Comparison of ENCODE assay signal across 18 cellular contexts in the genomic region with DNA sequence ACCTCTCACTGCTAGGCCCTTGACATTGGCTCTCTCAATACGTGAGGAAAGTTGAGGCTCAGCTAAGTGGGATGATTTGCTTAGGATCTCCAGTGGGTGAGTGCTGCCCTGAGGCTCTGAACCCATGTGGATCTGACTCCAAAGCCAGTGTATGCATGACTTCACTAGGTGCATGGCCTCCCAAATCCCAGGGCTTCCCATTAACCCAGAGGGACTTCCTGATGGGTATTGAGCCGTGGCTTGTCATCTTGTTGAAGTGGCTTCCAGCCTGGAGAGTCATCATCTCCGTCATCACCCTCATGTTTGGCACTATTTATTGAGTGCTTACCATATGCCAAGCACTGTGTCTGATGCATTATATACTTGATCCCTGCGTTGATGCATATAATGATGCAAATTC. TPM values are rescaled to one million over a fixed set of nuclear protein-coding genes. Genes with fewer than 3 reads are reported as not detected.
DNase-seq lines count a peak whose midpoint lies in the region; ATAC-seq lines count a peak whose summit lies in the region.
"Had no signal": no experiment of that assay in that cellular context is flagged by ENCODE, and none has a peak within 500 bp of the region (broad histone marks: within the 10 kb centered on the region; RNA-seq: fewer than 3 reads in every experiment).

No MANE protein-coding gene starts in this region.

- H3K23ac ChIP-seq in mesendoderm (ENCODE audit: low read length), result no peak overlapping the region
- no peak overlapping the region for H3K23ac ChIP-seq in trophoblast cell (ENCODE audit: low read length)

- H4K91ac ChIP-seq in trophoblast cell (ENCODE audit: low read depth, low read length), result no peak overlapping the region

- H2BK15ac ChIP-seq in mesendoderm (replicated peaks; ENCODE audit: low read depth), result no peak overlapping the region

- H3K79me2 ChIP-seq in mesendoderm (ENCODE audit: control insufficient read depth, insufficient read depth, low read length) (no peaks in the 10 kb centered on the region), trophoblast cell (ENCODE audit: control insufficient read depth, insufficient read depth, low read length, poor library complexity) (no peaks in the 10 kb centered on the region)
- H3K79me2 ChIP-seq: parathyroid adenoma had no signal

- no peaks in the 10 kb centered on the region for H3K79me1 ChIP-seq in mesendoderm (ENCODE audit: low read length)
- H3K79me1 ChIP-seq in trophoblast cell (ENCODE audit: low read length), result no peaks in the 10 kb centered on the region

- H3K4me2 ChIP-seq in mesendoderm (ENCODE audit: low read length), result no peak overlapping the region
- no peak overlapping the region for H3K4me2 ChIP-seq in trophoblast cell (ENCODE audit: low read length)

- H3K4me3 ChIP-seq in mesendoderm (ENCODE audit: low read length) (no peak overlapping the region), trophoblast cell (ENCODE audit: low read depth, low read length) (no peak overlapping the region)
- H3K4me3 ChIP-seq: skin epidermis had no signal

- H3K9ac ChIP-seq in mesendoderm (ENCODE audit: low read length) (no peak overlapping the region), trophoblast cell (ENCODE audit: low read length) (no peak overlapping the region)
- H3K9ac ChIP-seq: parathyroid adenoma had no signal

- ATAC-seq in activated T-cell treated with anti-CD3 and anti-CD28 coated beads, Interleukin-2, amount 50 U/mL, for 4 hours, result no peak
- ATAC-seq in stimulated activated effector memory CD8-positive, alpha-beta T cell treated with anti-CD3 and anti-CD28 coated beads, Interleukin-12 subunit alpha, Interleukin-12 subunit beta, amount 100 ng/mL, for 72 hours, result no peak
- ATAC-seq in HG02840 (IDR thresholded peaks at IDR 0.05; ENCODE audit: low FRiP score, unreplicated experiment), result no peak

- peaks cover 75% of the 10 kb centered on the region for H3K4me1 Mint-ChIP-seq in activated T-cell treated with anti-CD3 and anti-CD28 coated beads, Interleukin-2, amount 50 U/mL, for 24 hours (ENCODE audit: low read depth)
- H3K4me1 Mint-ChIP-seq in activated T-cell treated with anti-CD3 and anti-CD28 coated beads, Interleukin-2, amount 50 U/mL, for 4 hours (ENCODE audit: low read depth), result peaks cover 49% of the 10 kb centered on the region
- peaks cover 78% of the 10 kb centered on the region for H3K4me1 Mint-ChIP-seq in activated T-helper 2 cell treated with anti-CD3 and anti-CD28 coated beads, Interferon-gamma antibody, Interleukin-2, Interleukin-4, amounts not matched to agents 10 μg/mL and 5 μg/mL and 100 μg/mL, durations not matched to agents 14 hours and 24 hours and 36 hours (ENCODE audit: low read depth)
- H3K4me1 Mint-ChIP-seq in stimulated activated effector memory CD8-positive, alpha-beta T cell treated with anti-CD3 and anti-CD28 coated beads, Interleukin-12 subunit alpha, Interleukin-12 subunit beta, amount 100 ng/mL, for 72 hours, result peaks cover 45% of the 10 kb centered on the region

- WGBS in mesendoderm (ENCODE audit: extremely low coverage, insufficient coverage, low lambda C conversion rate), result no CpG with 5 or more reads among the region's 4 CpGs
- no CpG with 5 or more reads among the region's 4 CpGs for WGBS in trophoblast cell (ENCODE audit: extremely low coverage, insufficient coverage, insufficient read length)

- H4K12ac ChIP-seq in trophoblast cell (ENCODE audit: low read depth, low read length), result no peak overlapping the region

- H3K27ac ChIP-seq in mesendoderm (ENCODE audit: low read depth, low read length), result no peak overlapping the region
- no peak overlapping the region for H3K27ac ChIP-seq in trophoblast cell (ENCODE audit: low read depth, low read length)
- H3K27ac ChIP-seq: parathyroid adenoma had no signal

- H3K4me1 ChIP-seq in mesendoderm (ENCODE audit: control insufficient read depth, low read depth, low read length) (no peaks in the 10 kb centered on the region), trophoblast cell (ENCODE audit: control insufficient read depth in 1 of 2, insufficient read depth in 2 of 2, low read length in 2 of 2) (no peaks in the 10 kb centered on the region)
- H3K4me1 ChIP-seq: parathyroid adenoma had no signal

- no peak overlapping the region for H3K14ac ChIP-seq in trophoblast cell (ENCODE audit: low read length)

- H3K27me3 ChIP-seq in mesendoderm (ENCODE audit: insufficient read depth, low read length, poor library complexity) (no peaks in the 10 kb centered on the region), trophoblast cell (ENCODE audit: insufficient read depth, low read length) (no peaks in the 10 kb centered on the region)

- H3K27me3 Mint-ChIP-seq in activated T-cell treated with anti-CD3 and anti-CD28 coated beads, Interleukin-2, amount 50 U/mL, for 24 hours, result no peaks in the 10 kb centered on the region
- H3K27me3 Mint-ChIP-seq in activated T-cell treated with anti-CD3 and anti-CD28 coated beads, Interleukin-2, amount 50 U/mL, for 4 hours (ENCODE audit: low read depth), result peaks cover 4% of the 10 kb centered on the region
- no peaks in the 10 kb centered on the region for H3K27me3 Mint-ChIP-seq in activated T-helper 2 cell treated with anti-CD3 and anti-CD28 coated beads, Interferon-gamma antibody, Interleukin-2, Interleukin-4, amounts not matched to agents 10 μg/mL and 5 μg/mL and 100 μg/mL, durations not matched to agents 14 hours and 24 hours and 36 hours (ENCODE audit: low read depth)

- DNase-seq in activated T-cell treated with anti-CD3 and anti-CD28 coated beads, Interleukin-2, amount 50 U/mL, for 24 hours, result no peak
- no peak for DNase-seq in activated T-cell treated with anti-CD3 and anti-CD28 coated beads, Interleukin-2, amount 50 U/mL, for 4 hours
- DNase-seq in NCI-H510A (lab: John Stamatoyannopoulos, UW) (peak; percentile 15), mesendoderm (no peak), trophoblast cell (no peak)
- no peak for DNase-seq in activated T-helper 2 cell treated with anti-CD3 and anti-CD28 coated beads, Interferon-gamma antibody, Interleukin-2, Interleukin-4, amounts not matched to agents 10 μg/mL and 5 μg/mL and 100 μg/mL, durations not matched to agents 14 hours and 24 hours and 36 hours (ENCODE audit: low spot score)
- no peak for DNase-seq in stimulated activated effector memory CD8-positive, alpha-beta T cell treated with anti-CD3 and anti-CD28 coated beads, Interleukin-12 subunit alpha, Interleukin-12 subunit beta, amount 100 ng/mL, for 72 hours (ENCODE audit: low spot score in 2 of 2)
- DNase-seq: NCI-H1048, NCI-H2107, Right ventricle myocardium superior had no signal

- intact Hi-C loops in activated T-helper 2 cell treated with anti-CD3 and anti-CD28 coated beads, Interferon-gamma antibody, Interleukin-2, Interleukin-4, amounts not matched to agents 10 μg/mL and 5 μg/mL and 100 μg/mL, durations not matched to agents 14 hours and 24 hours and 36 hours (cut with micrococcal nuclease), result loop anchor here (1.0 to 5.0 kb wide), 3 partner anchors 15 to 37 kb away; partner anchors contain the start of gene TEX48

- peaks cover 24% of the 10 kb centered on the region for H3K36me3 Mint-ChIP-seq in activated T-cell treated with anti-CD3 and anti-CD28 coated beads, Interleukin-2, amount 50 U/mL, for 24 hours (ENCODE audit: low read depth)
- H3K36me3 Mint-ChIP-seq in activated T-cell treated with anti-CD3 and anti-CD28 coated beads, Interleukin-2, amount 50 U/mL, for 4 hours (ENCODE audit: insufficient read depth), result no peaks in the 10 kb centered on the region
- H3K36me3 Mint-ChIP-seq in activated T-helper 2 cell treated with anti-CD3 and anti-CD28 coated beads, Interferon-gamma antibody, Interleukin-2, Interleukin-4, amounts not matched to agents 10 μg/mL and 5 μg/mL and 100 μg/mL, durations not matched to agents 14 hours and 24 hours and 36 hours (ENCODE audit: low read depth), result peaks cover 44% of the 10 kb centered on the region
- H3K36me3 Mint-ChIP-seq in stimulated activated effector memory CD8-positive, alpha-beta T cell treated with anti-CD3 and anti-CD28 coated beads, Interleukin-12 subunit alpha, Interleukin-12 subunit beta, amount 100 ng/mL, for 72 hours, result peaks cover 12% of the 10 kb centered on the region
- H3K36me3 Mint-ChIP-seq: brain had no signal

- no peak overlapping the region for H4K5ac ChIP-seq in mesendoderm (ENCODE audit: low read length)

- H3K9me3 ChIP-seq in trophoblast cell (ENCODE audit: insufficient read depth, low read depth, low read length), result no peaks in the 10 kb centered on the region

- no peak overlapping the region for H3K56ac ChIP-seq in mesendoderm (ENCODE audit: low read length)

- no peak overlapping the region for H2AFZ ChIP-seq in trophoblast cell (ENCODE audit: insufficient read depth, low read length, poor library complexity)
- H2AFZ ChIP-seq: parathyroid adenoma had no signal

- H3K4me3 Mint-ChIP-seq in activated T-cell treated with anti-CD3 and anti-CD28 coated beads, Interleukin-2, amount 50 U/mL, for 24 hours, result no peak overlapping the region
- no peak overlapping the region for H3K4me3 Mint-ChIP-seq in activated T-cell treated with anti-CD3 and anti-CD28 coated beads, Interleukin-2, amount 50 U/mL, for 4 hours
- H3K4me3 Mint-ChIP-seq in activated T-helper 2 cell treated with anti-CD3 and anti-CD28 coated beads, Interferon-gamma antibody, Interleukin-2, Interleukin-4, amounts not matched to agents 10 μg/mL and 5 μg/mL and 100 μg/mL, durations not matched to agents 14 hours and 24 hours and 36 hours (ENCODE audit: low read depth), result no peak overlapping the region
- peak overlapping the region; percentile 56 for H3K4me3 Mint-ChIP-seq in stimulated activated effector memory CD8-positive, alpha-beta T cell treated with anti-CD3 and anti-CD28 coated beads, Interleukin-12 subunit alpha, Interleukin-12 subunit beta, amount 100 ng/mL, for 72 hours
- H3K4me3 Mint-ChIP-seq: brain had no signal

- H3K4ac ChIP-seq in mesendoderm (ENCODE audit: low read depth, low read length) (no peak overlapping the region), trophoblast cell (ENCODE audit: low read depth, low read length) (no peak overlapping the region)

- no peak overlapping the region for H2AK5ac ChIP-seq in mesendoderm (ENCODE audit: low read length)
- no peak overlapping the region for H2AK5ac ChIP-seq in trophoblast cell (ENCODE audit: low read length)

- H2BK12ac ChIP-seq in trophoblast cell (ENCODE audit: low read length), result no peak overlapping the region

- H3K9me3 Mint-ChIP-seq in activated T-cell treated with anti-CD3 and anti-CD28 coated beads, Interleukin-2, amount 50 U/mL, for 24 hours, result peaks cover 18% of the 10 kb centered on the region
- H3K9me3 Mint-ChIP-seq in activated T-cell treated with anti-CD3 and anti-CD28 coated beads, Interleukin-2, amount 50 U/mL, for 4 hours, result peaks cover 3% of the 10 kb centered on the region
- H3K9me3 Mint-ChIP-seq in activated T-helper 2 cell treated with anti-CD3 and anti-CD28 coated beads, Interferon-gamma antibody, Interleukin-2, Interleukin-4, amounts not matched to agents 10 μg/mL and 5 μg/mL and 100 μg/mL, durations not matched to agents 14 hours and 24 hours and 36 hours, result peaks cover 20% of the 10 kb centered on the region
- peaks cover 2% of the 10 kb centered on the region for H3K9me3 Mint-ChIP-seq in stimulated activated effector memory CD8-positive, alpha-beta T cell treated with anti-CD3 and anti-CD28 coated beads, Interleukin-12 subunit alpha, Interleukin-12 subunit beta, amount 100 ng/mL, for 72 hours

- peak overlapping the region; percentile 92 for H3K27ac Mint-ChIP-seq in activated T-cell treated with anti-CD3 and anti-CD28 coated beads, Interleukin-2, amount 50 U/mL, for 24 hours
- peak overlapping the region; percentile 94 for H3K27ac Mint-ChIP-seq in activated T-helper 2 cell treated with anti-CD3 and anti-CD28 coated beads, Interferon-gamma antibody, Interleukin-2, Interleukin-4, amounts not matched to agents 10 μg/mL and 5 μg/mL and 100 μg/mL, durations not matched to agents 14 hours and 24 hours and 36 hours
- H3K27ac Mint-ChIP-seq in stimulated activated effector memory CD8-positive, alpha-beta T cell treated with anti-CD3 and anti-CD28 coated beads, Interleukin-12 subunit alpha, Interleukin-12 subunit beta, amount 100 ng/mL, for 72 hours, result peak overlapping the region; percentile 97
- H3K27ac Mint-ChIP-seq: brain had no signal

- H3K18ac ChIP-seq in mesendoderm (ENCODE audit: low read length), result no peak overlapping the region
- no peak overlapping the region for H3K18ac ChIP-seq in trophoblast cell (ENCODE audit: low read length)

- no peak overlapping the region for H4K8ac ChIP-seq in mesendoderm (ENCODE audit: low read depth, low read length)
- no peak overlapping the region for H4K8ac ChIP-seq in trophoblast cell (ENCODE audit: low read depth, low read length)

- no peak overlapping the region for H2BK120ac ChIP-seq in mesendoderm (ENCODE audit: low read depth, low read length)
- H2BK120ac ChIP-seq in trophoblast cell (ENCODE audit: insufficient read depth, low read length, poor library complexity), result no peak overlapping the region

- H3K36me3 ChIP-seq in mesendoderm (ENCODE audit: control insufficient read depth, insufficient read depth, low read length) (no peaks in the 10 kb centered on the region), trophoblast cell (ENCODE audit: control insufficient read depth in 1 of 2, insufficient read depth in 2 of 2, low read length in 2 of 2) (no peaks in the 10 kb centered on the region)

- H2BK5ac ChIP-seq in mesendoderm (ENCODE audit: low read length) (no peak overlapping the region), trophoblast cell (ENCODE audit: low read depth, low read length, poor library complexity) (no peak overlapping the region)

RNA-seq across cellular contexts. Expression of gene TEX48, which starts 37.3 kb away (rescaled TPM):
- total RNA-seq in activated T-cell treated with anti-CD3 and anti-CD28 coated beads, Interleukin-2, amount 50 U/mL, for 4 hours, result under 1 TPM in 1 of 3 donors, not detected in 2; 0.42 TPM
- total RNA-seq in activated T-helper 2 cell treated with anti-CD3 and anti-CD28 coated beads, Interferon-gamma antibody, Interleukin-2, Interleukin-4, amounts not matched to agents 10 μg/mL and 5 μg/mL and 100 μg/mL, durations not matched to agents 14 hours and 24 hours and 36 hours, result 0.41 and 0.68 TPM in 2 replicates
- polyA plus RNA-seq in mesendoderm (2013, experiment 1 of 2), result not detected
- not detected for polyA plus RNA-seq in mesendoderm (2013, experiment 2 of 2)
- polyA plus RNA-seq in trophoblast cell (2013), result not detected in 2 replicates
- total RNA-seq: liver, myocyte, Right ventricle myocardium superior, urinary bladder had no signal
- polyA plus RNA-seq: AG04450, liver, urinary bladder had no signal
